12 cellular contexts compared by ENCODE assay signal in genomic region chr6:144353871-144354314, GRCh38.
DNase-seq lines count a peak whose midpoint lies in the region; ATAC-seq and TF ChIP-seq lines count a peak whose summit lies in the region.
"Had no signal": no experiment of that assay in that cellular context is flagged by ENCODE, and none has a peak within 500 bp of the region (broad histone marks: within the 10 kb centered on the region; RNA-seq: fewer than 3 reads in every experiment).

No MANE protein-coding gene starts in this region.

- peak overlapping the region; percentile 90 to 99 for H3K27ac Mint-ChIP-seq in natural killer cell
- H3K27ac Mint-ChIP-seq: type B pancreatic cell had no signal

- H3K4me1 Mint-ChIP-seq in natural killer cell: peaks cover 74 to 83% of the 10 kb centered on the region in 2 donors

- no peak overlapping the region for H2AFZ ChIP-seq in osteoblast (ENCODE audit: low read length)

- no peaks in the 10 kb centered on the region for H3K27me3 ChIP-seq in osteoblast (ENCODE audit: insufficient read depth, low read length)
- H3K27me3 ChIP-seq: colonic mucosa had no signal

- ATAC-seq in GM21576 (IDR thresholded peaks at IDR 0.05; ENCODE audit: unreplicated experiment): peak; percentile 78
- peak; percentile 40 for ATAC-seq in HG03558 (IDR thresholded peaks at IDR 0.05; ENCODE audit: extremely low read depth, unreplicated experiment)
- ATAC-seq in natural killer cell: peak; percentile 69 to 87 (median 84)

- H3K27me3 Mint-ChIP-seq in natural killer cell (ENCODE audit: low read depth in 2 of 2): no peaks in the 10 kb centered on the region
- H3K27me3 Mint-ChIP-seq: type B pancreatic cell had no signal

- intact Hi-C loops in natural killer cell (cut with micrococcal nuclease): loop anchor here (1.0 to 10.0 kb wide), 5 partner anchors 10 to 1409 kb away; partner anchors contain the start of genes HIVEP2, STX11 and UTRN

- H3K4me2 ChIP-seq in osteoblast (ENCODE audit: insufficient read depth, low read length): no peak overlapping the region

- H3K36me3 ChIP-seq in osteoblast (ENCODE audit: insufficient read depth, low read length): no peaks in the 10 kb centered on the region
- H3K36me3 ChIP-seq: colonic mucosa had no signal

- peak; percentile 51 for DNase-seq in NK-92 treated with Interleukin-12 subunit alpha and Interleukin-12 subunit beta, amount 100 ng/mL, for 24 hours (lab: John Stamatoyannopoulos, UW)
- DNase-seq in NK-92 (lab: John Stamatoyannopoulos, UW; ENCODE audit: unreplicated experiment) (no peak), natural killer cell (peak; percentile 45), osteoblast (ENCODE audit: insufficient read length, low spot score, missing footprints) (no peak), hepatic stellate cell (ENCODE audit: low spot score) (no peak)
- no peak for DNase-seq in effector CD4-positive, alpha-beta T cell
- DNase-seq: colonic mucosa, kidney, NCI-H2171 had no signal

- H3K27ac ChIP-seq in osteoblast (ENCODE audit: low read depth, low read length): no peak overlapping the region
- H3K27ac ChIP-seq: colonic mucosa had no signal

- no peaks in the 10 kb centered on the region for H3K9me3 Mint-ChIP-seq in natural killer cell
- H3K9me3 Mint-ChIP-seq: type B pancreatic cell had no signal

- H3K4me1 ChIP-seq in osteoblast (ENCODE audit: insufficient read depth, low read length): peaks cover 14% of the 10 kb centered on the region
- H3K4me1 ChIP-seq: colonic mucosa had no signal

- peak overlapping the region; percentile 92 for H3K4me3 Mint-ChIP-seq in natural killer cell
- H3K4me3 Mint-ChIP-seq: type B pancreatic cell had no signal

- TF ChIP-seq CTCF in natural killer cell (IDR thresholded peaks at IDR 0.05): no peak
- TF ChIP-seq CTCF in osteoblast (IDR thresholded peaks at IDR 0.05; ENCODE audit: extremely low read depth, low read depth, low read length): no peak

- no peaks in the 10 kb centered on the region for H3K36me3 Mint-ChIP-seq in natural killer cell
- H3K36me3 Mint-ChIP-seq: type B pancreatic cell had no signal

- peaks cover 89% of the 10 kb centered on the region for H3K79me2 ChIP-seq in osteoblast (ENCODE audit: insufficient read depth, low read length)

- no peak overlapping the region for H3K4me3 ChIP-seq in osteoblast (ENCODE audit: insufficient read depth, low read length)
- H3K4me3 ChIP-seq: colonic mucosa had no signal

- H4K20me1 ChIP-seq in osteoblast (ENCODE audit: insufficient read depth, low read length): peaks cover 13% of the 10 kb centered on the region

- no peaks in the 10 kb centered on the region for H3K9me3 ChIP-seq in osteoblast (ENCODE audit: low read depth, low read length)
- H3K9me3 ChIP-seq: colonic mucosa had no signal

Comparison
In these comparisons a context has a peak if more than half of its experiments do, and no peak if none do; other contexts are left out.
1. DNase-seq: peak in NK-92 treated with Interleukin-12 subunit alpha and Interleukin-12 subunit beta, amount 100 ng/mL, for 24 hours (single experiment) and natural killer cell (single experiment); none in NK-92 (single experiment), effector CD4-positive, alpha-beta T cell (single experiment), osteoblast (single experiment) and hepatic stellate cell (single experiment).
2. Peak in every context shown above with its lines, with median percentiles within 50 percentile points of each other: ATAC-seq.